Comparison of ENCODE assay signal across 1 cellular context in the genomic region with DNA sequence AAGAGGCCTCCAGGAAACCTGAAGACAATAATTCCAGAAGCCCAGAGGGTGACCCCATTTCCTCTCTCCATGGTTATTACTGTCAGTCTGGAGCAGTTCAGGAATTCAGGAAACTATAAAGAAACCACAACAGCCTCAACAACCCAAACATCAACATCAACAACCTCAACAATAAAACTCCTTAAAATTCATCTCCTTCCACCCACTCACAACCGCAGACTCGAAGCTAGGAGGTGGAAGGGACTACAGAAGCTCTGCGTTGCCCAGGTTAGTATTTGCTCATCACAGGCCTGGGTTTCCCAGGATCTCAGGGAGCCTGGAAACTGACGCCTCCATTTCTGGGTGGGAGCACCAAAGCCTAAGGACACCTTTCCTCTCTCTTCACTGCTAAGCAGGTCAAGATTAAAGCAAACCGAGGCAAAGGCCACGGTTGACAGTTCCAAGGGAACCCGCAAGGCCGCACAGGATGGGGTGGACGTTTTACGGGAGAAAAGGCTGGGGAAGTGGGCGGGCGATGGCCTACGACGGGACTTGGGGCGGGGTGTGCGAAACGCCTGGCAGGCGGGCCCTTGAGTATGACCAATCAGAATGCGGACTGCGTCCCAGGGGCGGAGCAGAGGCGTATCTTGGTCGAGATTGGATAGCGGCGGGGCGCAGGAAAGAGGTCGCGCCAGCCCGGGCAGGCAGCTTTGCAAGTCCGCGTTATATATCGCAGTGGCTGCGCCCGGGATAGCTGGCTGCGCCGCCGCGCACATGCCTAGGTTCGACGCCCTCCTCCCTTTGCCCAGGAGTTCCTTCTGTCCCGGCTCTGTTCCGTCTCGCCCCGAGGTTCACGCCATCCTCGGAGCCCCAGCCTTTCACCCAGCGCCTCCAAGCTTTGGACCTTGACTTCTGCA.
TF ChIP-seq lines count a peak whose summit lies in the region.

A gene with protein sequence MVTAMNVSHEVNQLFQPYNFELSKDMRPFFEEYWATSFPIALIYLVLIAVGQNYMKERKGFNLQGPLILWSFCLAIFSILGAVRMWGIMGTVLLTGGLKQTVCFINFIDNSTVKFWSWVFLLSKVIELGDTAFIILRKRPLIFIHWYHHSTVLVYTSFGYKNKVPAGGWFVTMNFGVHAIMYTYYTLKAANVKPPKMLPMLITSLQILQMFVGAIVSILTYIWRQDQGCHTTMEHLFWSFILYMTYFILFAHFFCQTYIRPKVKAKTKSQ (plus strand): TSS at position 654 of the 896 bp plus-strand sequence. CDS start 250 bp downstream, outside the sequence.

TF ChIP-seq in HepG2, 621 proteins besides CTCF, POLR2A, EP300 and RAD21 (continued from another document and continues in another):
- TF ChIP-seq, protein P1, sequence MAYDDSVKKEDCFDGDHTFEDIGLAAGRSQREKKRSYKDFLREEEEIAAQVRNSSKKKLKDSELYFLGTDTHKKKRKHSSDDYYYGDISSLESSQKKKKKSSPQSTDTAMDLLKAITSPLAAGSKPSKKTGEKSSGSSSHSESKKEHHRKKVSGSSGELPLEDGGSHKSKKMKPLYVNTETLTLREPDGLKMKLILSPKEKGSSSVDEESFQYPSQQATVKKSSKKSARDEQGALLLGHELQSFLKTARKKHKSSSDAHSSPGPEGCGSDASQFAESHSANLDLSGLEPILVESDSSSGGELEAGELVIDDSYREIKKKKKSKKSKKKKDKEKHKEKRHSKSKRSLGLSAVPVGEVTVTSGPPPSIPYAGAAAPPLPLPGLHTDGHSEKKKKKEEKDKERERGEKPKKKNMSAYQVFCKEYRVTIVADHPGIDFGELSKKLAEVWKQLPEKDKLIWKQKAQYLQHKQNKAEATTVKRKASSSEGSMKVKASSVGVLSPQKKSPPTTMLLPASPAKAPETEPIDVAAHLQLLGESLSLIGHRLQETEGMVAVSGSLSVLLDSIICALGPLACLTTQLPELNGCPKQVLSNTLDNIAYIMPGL (CRISPR knock-in tag; IDR thresholded peaks at IDR 0.05; ENCODE audit: borderline replicate concordance in 1 of 2, low read depth in 1 of 2) = peak; percentile 14 to 64; a peak in 2 of 4 replicates
- TF ChIP-seq RELA (CRISPR knock-in tag; IDR thresholded peaks at IDR 0.05) (no peak), HMGA1 (CRISPR knock-in tag; conservative IDR thresholded peaks at IDR 0.05) (no peak), FOXK1 (CRISPR knock-in tag; IDR thresholded peaks at IDR 0.05; ENCODE audit: borderline replicate concordance, low read depth) (no peak), JUND (CRISPR knock-in tag; IDR thresholded peaks at IDR 0.05) (0 out of 2 replicates have a peak, but pooled peaks have one; percentile 33), SOX5 (CRISPR knock-in tag; IDR thresholded peaks at IDR 0.05; ENCODE audit: borderline replicate concordance) (peak; percentile 47; the same call in 1 of the 2 replicates), ETV6 (CRISPR knock-in tag; conservative IDR thresholded peaks at IDR 0.05) (peak; percentile 66; the same call in 1 of the 2 replicates), ZSCAN22 (CRISPR knock-in tag; IDR thresholded peaks at IDR 0.05) (0 out of 2 replicates have a peak, but pooled peaks have one; percentile 57), ZNF572 (CRISPR knock-in tag; IDR thresholded peaks at IDR 0.05) (no peak), DPF2 (CRISPR knock-in tag; IDR thresholded peaks at IDR 0.05; ENCODE audit: borderline replicate concordance, low read depth) (no peak), ATM (IDR thresholded peaks at IDR 0.05; ENCODE audit: borderline replicate concordance) (no peak), NFATC3 (CRISPR knock-in tag; IDR thresholded peaks at IDR 0.05) (peak; percentile 76; the same call in 1 of the 2 replicates), SP2 (CRISPR knock-in tag; IDR thresholded peaks at IDR 0.05) (peak; percentile 77), ONECUT2 (CRISPR knock-in tag; IDR thresholded peaks at IDR 0.05) (no peak), ZNF234 (CRISPR knock-in tag; conservative IDR thresholded peaks at IDR 0.05) (no peak), MEF2D (CRISPR knock-in tag; IDR thresholded peaks at IDR 0.05) (peak; percentile 84; the same call in 1 of the 2 replicates), ZNF629 (CRISPR knock-in tag; conservative IDR thresholded peaks at IDR 0.05) (no peak), SRSF4 (IDR thresholded peaks at IDR 0.05; ENCODE audit: low read depth, low read length, poor library complexity, severe bottlenecking) (no peak), ZNF121 (CRISPR knock-in tag; IDR thresholded peaks at IDR 0.05) (no peak), HDAC2 (CRISPR knock-in tag; IDR thresholded peaks at IDR 0.05) (peak; percentile 62), GPN1 (CRISPR knock-in tag; IDR thresholded peaks at IDR 0.05; ENCODE audit: borderline replicate concordance) (no peak), ZNF605 (CRISPR knock-in tag; IDR thresholded peaks at IDR 0.05) (peak; percentile 93), NAIF1 (CRISPR knock-in tag; IDR thresholded peaks at IDR 0.05; ENCODE audit: borderline replicate concordance) (peak; percentile 86; the same call in 1 of the 2 replicates), SSRP1 (CRISPR knock-in tag; IDR thresholded peaks at IDR 0.05) (no peak), ZNF446 (CRISPR knock-in tag; IDR thresholded peaks at IDR 0.05) (peak; percentile 81; the same call in 1 of the 2 replicates), ZNF331 (CRISPR knock-in tag; IDR thresholded peaks at IDR 0.05) (peak; percentile 76), SNRNP70 (IDR thresholded peaks at IDR 0.05; ENCODE audit: low read depth, low read length) (no peak), ZNF124 (CRISPR knock-in tag; IDR thresholded peaks at IDR 0.05) (no peak)
- TF ChIP-seq, protein P2, sequence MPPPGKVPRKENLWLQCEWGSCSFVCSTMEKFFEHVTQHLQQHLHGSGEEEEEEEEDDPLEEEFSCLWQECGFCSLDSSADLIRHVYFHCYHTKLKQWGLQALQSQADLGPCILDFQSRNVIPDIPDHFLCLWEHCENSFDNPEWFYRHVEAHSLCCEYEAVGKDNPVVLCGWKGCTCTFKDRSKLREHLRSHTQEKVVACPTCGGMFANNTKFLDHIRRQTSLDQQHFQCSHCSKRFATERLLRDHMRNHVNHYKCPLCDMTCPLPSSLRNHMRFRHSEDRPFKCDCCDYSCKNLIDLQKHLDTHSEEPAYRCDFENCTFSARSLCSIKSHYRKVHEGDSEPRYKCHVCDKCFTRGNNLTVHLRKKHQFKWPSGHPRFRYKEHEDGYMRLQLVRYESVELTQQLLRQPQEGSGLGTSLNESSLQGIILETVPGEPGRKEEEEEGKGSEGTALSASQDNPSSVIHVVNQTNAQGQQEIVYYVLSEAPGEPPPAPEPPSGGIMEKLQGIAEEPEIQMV (CRISPR knock-in tag; IDR thresholded peaks at IDR 0.05; ENCODE audit: low read depth) = peak; percentile 91
- TF ChIP-seq, protein P3, sequence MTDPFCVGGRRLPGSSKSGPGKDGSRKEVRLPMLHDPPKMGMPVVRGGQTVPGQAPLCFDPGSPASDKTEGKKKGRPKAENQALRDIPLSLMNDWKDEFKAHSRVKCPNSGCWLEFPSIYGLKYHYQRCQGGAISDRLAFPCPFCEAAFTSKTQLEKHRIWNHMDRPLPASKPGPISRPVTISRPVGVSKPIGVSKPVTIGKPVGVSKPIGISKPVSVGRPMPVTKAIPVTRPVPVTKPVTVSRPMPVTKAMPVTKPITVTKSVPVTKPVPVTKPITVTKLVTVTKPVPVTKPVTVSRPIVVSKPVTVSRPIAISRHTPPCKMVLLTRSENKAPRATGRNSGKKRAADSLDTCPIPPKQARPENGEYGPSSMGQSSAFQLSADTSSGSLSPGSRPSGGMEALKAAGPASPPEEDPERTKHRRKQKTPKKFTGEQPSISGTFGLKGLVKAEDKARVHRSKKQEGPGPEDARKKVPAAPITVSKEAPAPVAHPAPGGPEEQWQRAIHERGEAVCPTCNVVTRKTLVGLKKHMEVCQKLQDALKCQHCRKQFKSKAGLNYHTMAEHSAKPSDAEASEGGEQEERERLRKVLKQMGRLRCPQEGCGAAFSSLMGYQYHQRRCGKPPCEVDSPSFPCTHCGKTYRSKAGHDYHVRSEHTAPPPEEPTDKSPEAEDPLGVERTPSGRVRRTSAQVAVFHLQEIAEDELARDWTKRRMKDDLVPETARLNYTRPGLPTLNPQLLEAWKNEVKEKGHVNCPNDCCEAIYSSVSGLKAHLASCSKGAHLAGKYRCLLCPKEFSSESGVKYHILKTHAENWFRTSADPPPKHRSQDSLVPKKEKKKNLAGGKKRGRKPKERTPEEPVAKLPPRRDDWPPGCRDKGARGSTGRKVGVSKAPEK (CRISPR knock-in tag; IDR thresholded peaks at IDR 0.05; ENCODE audit: borderline replicate concordance) = no peak
- TF ChIP-seq, protein P4, sequence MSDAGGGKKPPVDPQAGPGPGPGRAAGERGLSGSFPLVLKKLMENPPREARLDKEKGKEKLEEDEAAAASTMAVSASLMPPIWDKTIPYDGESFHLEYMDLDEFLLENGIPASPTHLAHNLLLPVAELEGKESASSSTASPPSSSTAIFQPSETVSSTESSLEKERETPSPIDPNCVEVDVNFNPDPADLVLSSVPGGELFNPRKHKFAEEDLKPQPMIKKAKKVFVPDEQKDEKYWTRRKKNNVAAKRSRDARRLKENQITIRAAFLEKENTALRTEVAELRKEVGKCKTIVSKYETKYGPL (CRISPR knock-in tag; IDR thresholded peaks at IDR 0.05) = 0 out of 2 replicates have a peak, but pooled peaks have one; percentile 44
- TF ChIP-seq, protein P5, sequence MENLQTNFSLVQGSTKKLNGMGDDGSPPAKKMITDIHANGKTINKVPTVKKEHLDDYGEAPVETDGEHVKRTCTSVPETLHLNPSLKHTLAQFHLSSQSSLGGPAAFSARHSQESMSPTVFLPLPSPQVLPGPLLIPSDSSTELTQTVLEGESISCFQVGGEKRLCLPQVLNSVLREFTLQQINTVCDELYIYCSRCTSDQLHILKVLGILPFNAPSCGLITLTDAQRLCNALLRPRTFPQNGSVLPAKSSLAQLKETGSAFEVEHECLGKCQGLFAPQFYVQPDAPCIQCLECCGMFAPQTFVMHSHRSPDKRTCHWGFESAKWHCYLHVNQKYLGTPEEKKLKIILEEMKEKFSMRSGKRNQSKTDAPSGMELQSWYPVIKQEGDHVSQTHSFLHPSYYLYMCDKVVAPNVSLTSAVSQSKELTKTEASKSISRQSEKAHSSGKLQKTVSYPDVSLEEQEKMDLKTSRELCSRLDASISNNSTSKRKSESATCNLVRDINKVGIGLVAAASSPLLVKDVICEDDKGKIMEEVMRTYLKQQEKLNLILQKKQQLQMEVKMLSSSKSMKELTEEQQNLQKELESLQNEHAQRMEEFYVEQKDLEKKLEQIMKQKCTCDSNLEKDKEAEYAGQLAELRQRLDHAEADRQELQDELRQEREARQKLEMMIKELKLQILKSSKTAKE (CRISPR knock-in tag; IDR thresholded peaks at IDR 0.05; ENCODE audit: borderline replicate concordance) = no peak
- TF ChIP-seq, protein P6, sequence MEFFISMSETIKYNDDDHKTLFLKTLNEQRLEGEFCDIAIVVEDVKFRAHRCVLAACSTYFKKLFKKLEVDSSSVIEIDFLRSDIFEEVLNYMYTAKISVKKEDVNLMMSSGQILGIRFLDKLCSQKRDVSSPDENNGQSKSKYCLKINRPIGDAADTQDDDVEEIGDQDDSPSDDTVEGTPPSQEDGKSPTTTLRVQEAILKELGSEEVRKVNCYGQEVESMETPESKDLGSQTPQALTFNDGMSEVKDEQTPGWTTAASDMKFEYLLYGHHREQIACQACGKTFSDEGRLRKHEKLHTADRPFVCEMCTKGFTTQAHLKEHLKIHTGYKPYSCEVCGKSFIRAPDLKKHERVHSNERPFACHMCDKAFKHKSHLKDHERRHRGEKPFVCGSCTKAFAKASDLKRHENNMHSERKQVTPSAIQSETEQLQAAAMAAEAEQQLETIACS (CRISPR knock-in tag; IDR thresholded peaks at IDR 0.05) = no peak
- TF ChIP-seq, protein P7, sequence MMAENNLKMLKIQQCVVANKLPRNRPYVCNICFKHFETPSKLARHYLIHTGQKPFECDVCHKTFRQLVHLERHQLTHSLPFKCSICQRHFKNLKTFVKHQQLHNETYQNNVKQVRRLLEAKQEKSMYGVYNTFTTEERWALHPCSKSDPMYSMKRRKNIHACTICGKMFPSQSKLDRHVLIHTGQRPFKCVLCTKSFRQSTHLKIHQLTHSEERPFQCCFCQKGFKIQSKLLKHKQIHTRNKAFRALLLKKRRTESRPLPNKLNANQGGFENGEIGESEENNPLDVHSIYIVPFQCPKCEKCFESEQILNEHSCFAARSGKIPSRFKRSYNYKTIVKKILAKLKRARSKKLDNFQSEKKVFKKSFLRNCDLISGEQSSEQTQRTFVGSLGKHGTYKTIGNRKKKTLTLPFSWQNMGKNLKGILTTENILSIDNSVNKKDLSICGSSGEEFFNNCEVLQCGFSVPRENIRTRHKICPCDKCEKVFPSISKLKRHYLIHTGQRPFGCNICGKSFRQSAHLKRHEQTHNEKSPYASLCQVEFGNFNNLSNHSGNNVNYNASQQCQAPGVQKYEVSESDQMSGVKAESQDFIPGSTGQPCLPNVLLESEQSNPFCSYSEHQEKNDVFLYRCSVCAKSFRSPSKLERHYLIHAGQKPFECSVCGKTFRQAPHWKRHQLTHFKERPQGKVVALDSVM (CRISPR knock-in tag; IDR thresholded peaks at IDR 0.05) = peak; percentile 37; the same call in 1 of the 2 replicates
- TF ChIP-seq, protein P8, sequence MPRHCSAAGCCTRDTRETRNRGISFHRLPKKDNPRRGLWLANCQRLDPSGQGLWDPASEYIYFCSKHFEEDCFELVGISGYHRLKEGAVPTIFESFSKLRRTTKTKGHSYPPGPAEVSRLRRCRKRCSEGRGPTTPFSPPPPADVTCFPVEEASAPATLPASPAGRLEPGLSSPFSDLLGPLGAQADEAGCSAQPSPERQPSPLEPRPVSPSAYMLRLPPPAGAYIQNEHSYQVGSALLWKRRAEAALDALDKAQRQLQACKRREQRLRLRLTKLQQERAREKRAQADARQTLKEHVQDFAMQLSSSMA (CRISPR knock-in tag; IDR thresholded peaks at IDR 0.05) = peak; percentile 83; the same call in 1 of the 2 replicates
- TF ChIP-seq, protein P9, sequence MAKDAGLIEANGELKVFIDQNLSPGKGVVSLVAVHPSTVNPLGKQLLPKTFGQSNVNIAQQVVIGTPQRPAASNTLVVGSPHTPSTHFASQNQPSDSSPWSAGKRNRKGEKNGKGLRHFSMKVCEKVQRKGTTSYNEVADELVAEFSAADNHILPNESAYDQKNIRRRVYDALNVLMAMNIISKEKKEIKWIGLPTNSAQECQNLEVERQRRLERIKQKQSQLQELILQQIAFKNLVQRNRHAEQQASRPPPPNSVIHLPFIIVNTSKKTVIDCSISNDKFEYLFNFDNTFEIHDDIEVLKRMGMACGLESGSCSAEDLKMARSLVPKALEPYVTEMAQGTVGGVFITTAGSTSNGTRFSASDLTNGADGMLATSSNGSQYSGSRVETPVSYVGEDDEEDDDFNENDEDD (CRISPR knock-in tag; IDR thresholded peaks at IDR 0.05; ENCODE audit: borderline replicate concordance) = peak; percentile 98
- TF ChIP-seq, protein P10, sequence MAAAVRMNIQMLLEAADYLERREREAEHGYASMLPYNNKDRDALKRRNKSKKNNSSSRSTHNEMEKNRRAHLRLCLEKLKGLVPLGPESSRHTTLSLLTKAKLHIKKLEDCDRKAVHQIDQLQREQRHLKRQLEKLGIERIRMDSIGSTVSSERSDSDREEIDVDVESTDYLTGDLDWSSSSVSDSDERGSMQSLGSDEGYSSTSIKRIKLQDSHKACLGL (CRISPR knock-in tag; IDR thresholded peaks at IDR 0.05) = peak; percentile 94
- TF ChIP-seq, protein P11, sequence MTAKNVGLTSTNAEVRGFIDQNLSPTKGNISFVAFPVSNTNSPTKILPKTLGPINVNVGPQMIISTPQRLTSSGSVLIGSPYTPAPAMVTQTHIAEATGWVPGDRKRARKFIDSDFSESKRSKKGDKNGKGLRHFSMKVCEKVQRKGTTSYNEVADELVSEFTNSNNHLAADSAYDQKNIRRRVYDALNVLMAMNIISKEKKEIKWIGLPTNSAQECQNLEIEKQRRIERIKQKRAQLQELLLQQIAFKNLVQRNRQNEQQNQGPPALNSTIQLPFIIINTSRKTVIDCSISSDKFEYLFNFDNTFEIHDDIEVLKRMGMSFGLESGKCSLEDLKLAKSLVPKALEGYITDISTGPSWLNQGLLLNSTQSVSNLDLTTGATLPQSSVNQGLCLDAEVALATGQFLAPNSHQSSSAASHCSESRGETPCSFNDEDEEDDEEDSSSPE (CRISPR knock-in tag; IDR thresholded peaks at IDR 0.05) = peak; percentile 95
- TF ChIP-seq, protein P12, sequence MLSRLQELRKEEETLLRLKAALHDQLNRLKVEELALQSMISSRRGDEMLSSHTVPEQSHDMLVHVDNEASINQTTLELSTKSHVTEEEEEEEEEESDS (CRISPR knock-in tag; IDR thresholded peaks at IDR 0.05; ENCODE audit: borderline replicate concordance) = peak; percentile 56; the same call in 1 of the 2 replicates
